8 cellular contexts compared by ENCODE assay signal in the genomic region with DNA sequence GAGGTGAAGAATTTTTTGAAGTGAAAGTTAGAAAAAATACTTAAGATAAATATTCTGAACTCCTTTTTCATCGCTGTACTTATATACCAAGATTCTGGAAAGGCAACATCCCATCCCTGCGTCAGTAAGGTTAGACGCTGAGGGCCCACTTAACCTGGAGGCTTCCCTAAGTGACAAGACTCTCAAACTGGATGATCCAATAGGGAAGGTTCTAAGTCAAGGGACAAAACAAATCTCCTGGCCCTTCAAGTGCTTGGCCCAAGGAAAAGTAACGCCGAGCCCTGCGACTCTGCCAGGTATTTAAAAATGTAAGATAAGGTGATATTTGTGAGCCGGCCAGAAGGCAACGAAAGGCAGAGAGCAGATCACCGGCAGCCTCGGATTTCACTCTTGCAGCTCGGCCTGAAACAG. TPM values are rescaled to one million over a fixed set of nuclear protein-coding genes. Genes with fewer than 3 reads are reported as not detected.
DNase-seq lines count a peak whose midpoint lies in the region; FAIRE-seq and TF ChIP-seq lines count a peak whose summit lies in the region.

No MANE protein-coding gene starts in this region.

- H3K9me3 Mint-ChIP-seq in activated CD4-positive, alpha-beta T cell treated with anti-CD3 and anti-CD28 coated beads, Interleukin-2, amount 10 ng/mL, durations not matched to agents 7 days and 5 days: no peaks in the 10 kb centered on the region

- H3K27ac Mint-ChIP-seq in activated CD4-positive, alpha-beta T cell treated with anti-CD3 and anti-CD28 coated beads, Interleukin-2, amount 10 ng/mL, durations not matched to agents 7 days and 5 days: peak overlapping the region; percentile 91

- no peak for FAIRE-seq in D721Med (lab: Jason Lieb, UNC)

- H3K9ac ChIP-seq in adipocyte (ENCODE audit: low read length): peak overlapping the region; percentile 86

- H3K4me3 Mint-ChIP-seq in activated CD4-positive, alpha-beta T cell treated with anti-CD3 and anti-CD28 coated beads, Interleukin-2, amount 10 ng/mL, durations not matched to agents 7 days and 5 days: peak overlapping the region; percentile 82

- intact Hi-C loops in tibial artery (cut with DNase I; ENCODE audit: low total_unique reads): no loop called here

- TF ChIP-seq POLR2A in erythroblast (IDR thresholded peaks at IDR 0.05; ENCODE audit: low read length): no peak

- H3K27me3 Mint-ChIP-seq in activated CD4-positive, alpha-beta T cell treated with anti-CD3 and anti-CD28 coated beads, Interleukin-2, amount 10 ng/mL, durations not matched to agents 7 days and 5 days: peaks cover 3% of the 10 kb centered on the region

- H3K4me1 Mint-ChIP-seq in activated CD4-positive, alpha-beta T cell treated with anti-CD3 and anti-CD28 coated beads, Interleukin-2, amount 10 ng/mL, durations not matched to agents 7 days and 5 days: peaks cover 39% of the 10 kb centered on the region

- H3K9me3 ChIP-seq in adipocyte (ENCODE audit: control insufficient read depth, low read length): no peaks in the 10 kb centered on the region
- no peaks in the 10 kb centered on the region for H3K9me3 ChIP-seq in tibial artery

- TF ChIP-seq CTCF in kidney epithelial cell (IDR thresholded peaks at IDR 0.05; ENCODE audit: insufficient read depth, low read length, poor library complexity, severe bottlenecking) (no peak), tibial artery (IDR thresholded peaks at IDR 0.05) (no peak), D721Med (IDR thresholded peaks at IDR 0.05; ENCODE audit: insufficient read depth, missing control alignments) (no peak)

- H3K27ac ChIP-seq in tibial artery: peak overlapping the region; percentile 80 to 82

- no peaks in the 10 kb centered on the region for H3K36me3 ChIP-seq in adipocyte (ENCODE audit: control insufficient read depth, insufficient read depth, low read length, severe bottlenecking)
- H3K36me3 ChIP-seq in kidney epithelial cell (ENCODE audit: control insufficient read depth, insufficient read depth, low read length): no peaks in the 10 kb centered on the region
- no peaks in the 10 kb centered on the region for H3K36me3 ChIP-seq in tibial artery

- CTCF ChIA-PET in activated CD4-positive, alpha-beta T cell treated with anti-CD3 and anti-CD28 coated beads, Interleukin-2, amount 10 ng/mL, durations not matched to agents 7 days and 5 days (lab: Charles Lee): no interaction called here

- no peaks in the 10 kb centered on the region for H3K27me3 ChIP-seq in adipocyte (replicated peaks; ENCODE audit: control insufficient read depth, insufficient read depth, low read length)
- H3K27me3 ChIP-seq in kidney epithelial cell (ENCODE audit: control insufficient read depth, insufficient read depth, low read length): no peaks in the 10 kb centered on the region
- no peaks in the 10 kb centered on the region for H3K27me3 ChIP-seq in tibial artery

- H3K4me1 ChIP-seq in adipocyte (ENCODE audit: control insufficient read depth, insufficient read depth, low read length) (peaks cover 13% of the 10 kb centered on the region), tibial artery (peaks cover 0 to 22% (median 17%) of the 10 kb centered on the region in 4 donors)

- DNase-seq in activated CD4-positive, alpha-beta T cell treated with anti-CD3 and anti-CD28 coated beads, Interleukin-2, amount 10 ng/mL, durations not matched to agents 7 days and 5 days: no peak
- no peak for DNase-seq in activated CD4-positive, alpha-beta T cell treated with anti-CD3 and anti-CD28 coated beads for 4 hours
- DNase-seq in adipocyte (ENCODE audit: low read depth) (no peak), kidney epithelial cell (ENCODE audit: low read depth) (no peak), tibial artery (no peak), erythroblast (lab: John Stamatoyannopoulos, UW) (no peak), D721Med (ENCODE audit: insufficient read length, low spot score) (no peak), DMS53 treated with DMSO at 0.1 percent for 48 hours (lab: John Stamatoyannopoulos, UW; ENCODE audit: unreplicated experiment) (no peak)

- H3K4me3 ChIP-seq in adipocyte (ENCODE audit: low read length): peak overlapping the region; percentile 91
- H3K4me3 ChIP-seq in kidney epithelial cell (ENCODE audit: low read depth, low read length): peak overlapping the region; percentile 77
- peak overlapping the region; percentile 83 to 85 for H3K4me3 ChIP-seq in tibial artery

- peaks cover 6% of the 10 kb centered on the region for H3K36me3 Mint-ChIP-seq in activated CD4-positive, alpha-beta T cell treated with anti-CD3 and anti-CD28 coated beads, Interleukin-2, amount 10 ng/mL, durations not matched to agents 7 days and 5 days (ENCODE audit: low read depth)

- POLR2A ChIA-PET in activated CD4-positive, alpha-beta T cell treated with anti-CD3 and anti-CD28 coated beads, Interleukin-2, amount 10 ng/mL, durations not matched to agents 7 days and 5 days (lab: Charles Lee): no interaction called here

RNA-seq across cellular contexts. Expression of a gene that starts 1.3 kb away (rescaled TPM):
- 10 to 100 TPM; 28.2 to 31.4 TPM for total RNA-seq in activated CD4-positive, alpha-beta T cell treated with anti-CD3 and anti-CD28 coated beads, Interleukin-2, amount 10 ng/mL, durations not matched to agents 7 days and 5 days
- 27.2 and 30.1 TPM in 2 replicates for total RNA-seq in kidney epithelial cell
